ENCODE assay signal across 1 cellular context in genomic region chr6:160991411-160992322, GRCh38.
A peak's percentile ranks its signal among the peaks of the same experiment; 100 is the strongest.
TF ChIP-seq lines count a peak whose summit lies in the region.

Gene MAP3K4, plus strand, starts transcription at chr6:160991769. Its CDS starts 163 bp downstream, at chr6:160991932.

TF ChIP-seq in SK-N-SH, 30 proteins besides CTCF, POLR2A, EP300 and RAD21 (continued from another document):
- TF ChIP-seq, protein P1, sequence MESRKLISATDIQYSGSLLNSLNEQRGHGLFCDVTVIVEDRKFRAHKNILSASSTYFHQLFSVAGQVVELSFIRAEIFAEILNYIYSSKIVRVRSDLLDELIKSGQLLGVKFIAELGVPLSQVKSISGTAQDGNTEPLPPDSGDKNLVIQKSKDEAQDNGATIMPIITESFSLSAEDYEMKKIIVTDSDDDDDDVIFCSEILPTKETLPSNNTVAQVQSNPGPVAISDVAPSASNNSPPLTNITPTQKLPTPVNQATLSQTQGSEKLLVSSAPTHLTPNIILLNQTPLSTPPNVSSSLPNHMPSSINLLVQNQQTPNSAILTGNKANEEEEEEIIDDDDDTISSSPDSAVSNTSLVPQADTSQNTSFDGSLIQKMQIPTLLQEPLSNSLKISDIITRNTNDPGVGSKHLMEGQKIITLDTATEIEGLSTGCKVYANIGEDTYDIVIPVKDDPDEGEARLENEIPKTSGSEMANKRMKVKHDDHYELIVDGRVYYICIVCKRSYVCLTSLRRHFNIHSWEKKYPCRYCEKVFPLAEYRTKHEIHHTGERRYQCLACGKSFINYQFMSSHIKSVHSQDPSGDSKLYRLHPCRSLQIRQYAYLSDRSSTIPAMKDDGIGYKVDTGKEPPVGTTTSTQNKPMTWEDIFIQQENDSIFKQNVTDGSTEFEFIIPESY (IDR thresholded peaks at IDR 0.05; ENCODE audit: borderline replicate concordance, low read depth): no peak
- TF ChIP-seq, protein P2, sequence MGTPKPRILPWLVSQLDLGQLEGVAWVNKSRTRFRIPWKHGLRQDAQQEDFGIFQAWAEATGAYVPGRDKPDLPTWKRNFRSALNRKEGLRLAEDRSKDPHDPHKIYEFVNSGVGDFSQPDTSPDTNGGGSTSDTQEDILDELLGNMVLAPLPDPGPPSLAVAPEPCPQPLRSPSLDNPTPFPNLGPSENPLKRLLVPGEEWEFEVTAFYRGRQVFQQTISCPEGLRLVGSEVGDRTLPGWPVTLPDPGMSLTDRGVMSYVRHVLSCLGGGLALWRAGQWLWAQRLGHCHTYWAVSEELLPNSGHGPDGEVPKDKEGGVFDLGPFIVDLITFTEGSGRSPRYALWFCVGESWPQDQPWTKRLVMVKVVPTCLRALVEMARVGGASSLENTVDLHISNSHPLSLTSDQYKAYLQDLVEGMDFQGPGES (IDR thresholded peaks at IDR 0.05; ENCODE audit: low read depth, low read length): no peak
- TF ChIP-seq, protein P3, sequence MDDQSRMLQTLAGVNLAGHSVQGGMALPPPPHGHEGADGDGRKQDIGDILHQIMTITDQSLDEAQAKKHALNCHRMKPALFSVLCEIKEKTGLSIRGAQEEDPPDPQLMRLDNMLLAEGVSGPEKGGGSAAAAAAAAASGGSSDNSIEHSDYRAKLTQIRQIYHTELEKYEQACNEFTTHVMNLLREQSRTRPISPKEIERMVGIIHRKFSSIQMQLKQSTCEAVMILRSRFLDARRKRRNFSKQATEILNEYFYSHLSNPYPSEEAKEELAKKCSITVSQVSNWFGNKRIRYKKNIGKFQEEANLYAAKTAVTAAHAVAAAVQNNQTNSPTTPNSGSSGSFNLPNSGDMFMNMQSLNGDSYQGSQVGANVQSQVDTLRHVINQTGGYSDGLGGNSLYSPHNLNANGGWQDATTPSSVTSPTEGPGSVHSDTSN (IDR thresholded peaks at IDR 0.05): 0 out of 2 replicates have a peak, but pooled peaks have one; percentile 19
- TF ChIP-seq MEF2A (IDR thresholded peaks at IDR 0.05; ENCODE audit: borderline replicate concordance, low read depth): no peak
- TF ChIP-seq JUND (IDR thresholded peaks at IDR 0.05): no peak
- TF ChIP-seq TAF1 (IDR thresholded peaks at IDR 0.05; ENCODE audit: borderline replicate concordance, low read depth, low read length): peak; percentile 91
- TF ChIP-seq RXRA (IDR thresholded peaks at IDR 0.05; ENCODE audit: borderline replicate concordance, low read depth): no peak
- TF ChIP-seq RFX5 (IDR thresholded peaks at IDR 0.05; ENCODE audit: low read length): no peak
- no peak for TF ChIP-seq GATA2 (CRISPR knock-in tag; IDR thresholded peaks at IDR 0.05)
- TF ChIP-seq NFIC (IDR thresholded peaks at IDR 0.05; ENCODE audit: borderline replicate concordance): 0 out of 2 replicates have a peak, but pooled peaks have one; percentile 14
- no peak for TF ChIP-seq TCF12 (IDR thresholded peaks at IDR 0.05)
- TF ChIP-seq NRF1 (IDR thresholded peaks at IDR 0.05; ENCODE audit: low read depth, low read length): no peak
- no peak for TF ChIP-seq SMC3 (IDR thresholded peaks at IDR 0.05; ENCODE audit: low read depth, low read length)
- TF ChIP-seq, protein P4, sequence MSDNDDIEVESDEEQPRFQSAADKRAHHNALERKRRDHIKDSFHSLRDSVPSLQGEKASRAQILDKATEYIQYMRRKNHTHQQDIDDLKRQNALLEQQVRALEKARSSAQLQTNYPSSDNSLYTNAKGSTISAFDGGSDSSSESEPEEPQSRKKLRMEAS (IDR thresholded peaks at IDR 0.05; ENCODE audit: low read depth): peak; percentile 27
- TF ChIP-seq MXI1 (IDR thresholded peaks at IDR 0.05; ENCODE audit: low read depth, low read length): peak; percentile 47; the same call in 1 of the 2 replicates
- peak; percentile 11; the same call in 1 of the 2 replicates for TF ChIP-seq REST (IDR thresholded peaks at IDR 0.05; ENCODE audit: low read depth, low read length)
- TF ChIP-seq GABPA (IDR thresholded peaks at IDR 0.05; ENCODE audit: low read depth): no peak
- TF ChIP-seq FOXM1 (IDR thresholded peaks at IDR 0.05; ENCODE audit: low read depth): no peak
- TF ChIP-seq EZH2phosphoT487 (IDR thresholded peaks at IDR 0.05; ENCODE audit: borderline replicate concordance, low read depth): no peak
- no peak for TF ChIP-seq ELF1 (IDR thresholded peaks at IDR 0.05)
- no peak for TF ChIP-seq POLR2AphosphoS5 (IDR thresholded peaks at IDR 0.05; ENCODE audit: low read depth, low read length)
- TF ChIP-seq FOXJ3 (CRISPR knock-in tag; IDR thresholded peaks at IDR 0.05): no peak
- TF ChIP-seq, protein P5, sequence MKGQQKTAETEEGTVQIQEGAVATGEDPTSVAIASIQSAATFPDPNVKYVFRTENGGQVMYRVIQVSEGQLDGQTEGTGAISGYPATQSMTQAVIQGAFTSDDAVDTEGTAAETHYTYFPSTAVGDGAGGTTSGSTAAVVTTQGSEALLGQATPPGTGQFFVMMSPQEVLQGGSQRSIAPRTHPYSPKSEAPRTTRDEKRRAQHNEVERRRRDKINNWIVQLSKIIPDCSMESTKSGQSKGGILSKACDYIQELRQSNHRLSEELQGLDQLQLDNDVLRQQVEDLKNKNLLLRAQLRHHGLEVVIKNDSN (IDR thresholded peaks at IDR 0.05; ENCODE audit: borderline replicate concordance, low read depth): no peak
- no peak for TF ChIP-seq CHD2 (IDR thresholded peaks at IDR 0.05; ENCODE audit: low read length, partially characterized antibody)
- TF ChIP-seq SIN3A (IDR thresholded peaks at IDR 0.05; ENCODE audit: borderline replicate concordance, low read depth, low read length): peak; percentile 17; the same call in 1 of the 2 replicates
